Comparison of ENCODE assay signal across 9 cellular contexts in genomic region chr4:186201535-186202230, GRCh38. TPM values are rescaled to one million over a fixed set of nuclear protein-coding genes. Genes with fewer than 3 reads are reported as not detected.
DNase-seq lines count a peak whose midpoint lies in the region; ATAC-seq and TF ChIP-seq lines count a peak whose summit lies in the region.
"Had no signal": no experiment of that assay in that cellular context is flagged by ENCODE, and none has a peak within 500 bp of the region (broad histone marks: within the 10 kb centered on the region; RNA-seq: fewer than 3 reads in every experiment).

No MANE protein-coding gene starts in this region.

- no peaks in the 10 kb centered on the region for H3K27me3 ChIP-seq in thoracic aorta (replicated peaks; ENCODE audit: insufficient read depth)

- CTCF ChIA-PET in activated B cell treated with CpG ODN at 0.5 μM for 24 hours (lab: Charles Lee) = interaction anchor here (0.9 to 1.3 kb wide), 2 partner anchors 9 to 134 kb away, joined by 3 to 8 read pairs; no protein-coding TSS in a partner anchor

- H3K9me3 Mint-ChIP-seq in activated B cell treated with CpG ODN at 0.5 μM for 24 hours = no peaks in the 10 kb centered on the region

- H3K4me3 Mint-ChIP-seq in activated B cell treated with CpG ODN at 0.5 μM for 24 hours = no peak overlapping the region

- H3K4me1 ChIP-seq in thoracic aorta (ENCODE audit: control insufficient read depth in 1 of 2, low read depth in 2 of 2) = no peaks in the 10 kb centered on the region

- no peak overlapping the region for H3K27ac ChIP-seq in thoracic aorta

- H3K4me3 ChIP-seq in LNCaP clone FGC (ENCODE audit: low read depth, low read length) = no peak overlapping the region
- H3K4me3 ChIP-seq in thoracic aorta = no peak overlapping the region

- in situ Hi-C loops in G401 (cut with HindIII; ENCODE audit: low sequenced_read_pairs) = no loop called here

- peak overlapping the region; percentile 33 for H3K27ac Mint-ChIP-seq in activated B cell treated with CpG ODN at 0.5 μM for 24 hours

- peak; percentile 95 for ATAC-seq in GM21786 (IDR thresholded peaks at IDR 0.05; ENCODE audit: unreplicated experiment)
- peak; percentile 91 for ATAC-seq in activated B cell treated with CpG ODN at 0.5 μM for 24 hours (ENCODE audit: low read depth)
- ATAC-seq in thoracic aorta (ENCODE audit: insufficient number of reproducible peaks, low FRiP score, low read depth) = no peak

- H3K36me3 Mint-ChIP-seq in activated B cell treated with CpG ODN at 0.5 μM for 24 hours (ENCODE audit: low read depth) = peaks cover 5% of the 10 kb centered on the region

- POLR2A ChIA-PET in activated B cell treated with CpG ODN at 0.5 μM for 24 hours (lab: Charles Lee) = interaction anchor here (1.0 to 1.3 kb wide), 3 partner anchors 9 to 11 kb away, joined by 3 to 4 read pairs (median 4); no protein-coding TSS in a partner anchor

- intact Hi-C loops in activated B cell treated with CpG ODN at 0.5 μM for 24 hours (cut with micrococcal nuclease) = loop anchor here (1.0 to 5.0 kb wide), 3 partner anchors 9 to 559 kb away; partner anchors contain the start of gene TLR3

- peaks cover 23% of the 10 kb centered on the region for H3K4me1 Mint-ChIP-seq in activated B cell treated with CpG ODN at 0.5 μM for 24 hours

- H3K36me3 ChIP-seq in thoracic aorta = no peaks in the 10 kb centered on the region

- H3K27me3 Mint-ChIP-seq in activated B cell treated with CpG ODN at 0.5 μM for 24 hours = no peaks in the 10 kb centered on the region

- DNase-seq in G401 (ENCODE audit: low spot score) (peak; percentile 39), LNCaP clone FGC (ENCODE audit: low read depth) (peak; percentile 30), activated B cell treated with CpG ODN at 0.5 μM for 24 hours (peak; percentile 32), cerebellar cortex (ENCODE audit: low spot score) (peak; percentile 55), mucosa of gallbladder (ENCODE audit: low spot score) (peak; percentile 20), thoracic aorta (ENCODE audit: low spot score) (no peak), OCI-M2 (lab: John Stamatoyannopoulos, UW; ENCODE audit: unreplicated experiment) (no peak)

- peak; percentile 50 for TF ChIP-seq CTCF in LNCaP clone FGC (IDR thresholded peaks at IDR 0.05; ENCODE audit: control insufficient read depth, extremely low read depth, insufficient read depth)
- no peak for TF ChIP-seq CTCF in activated B cell treated with CpG ODN at 0.5 μM for 24 hours (IDR thresholded peaks at IDR 0.05)
- TF ChIP-seq CTCF in thoracic aorta (IDR thresholded peaks at IDR 0.05) = peak; percentile 68

- H3K9me3 ChIP-seq in thoracic aorta = no peaks in the 10 kb centered on the region

RNA-seq across cellular contexts. Expression of gene CYP4V2, which starts 10.3 kb away (rescaled TPM):
- total RNA-seq in G401 (2014; rRNA removed; shearing (Covaris generic)) = 1.2 and 2.7 TPM in 2 replicates
- total RNA-seq in activated B cell treated with CpG ODN at 0.5 μM for 24 hours (7.7 and 9.5 TPM in 2 replicates), mucosa of gallbladder (96.4 TPM), thoracic aorta (10 to 100 TPM; 41.8 to 61.2 TPM)

RNA-seq across cellular contexts. Expression of gene KLKB1, which starts 25.6 kb away (rescaled TPM):
- total RNA-seq in G401 (2014; rRNA removed; shearing (Covaris generic)) = not detected in 2 replicates
- total RNA-seq in activated B cell treated with CpG ODN at 0.5 μM for 24 hours = 0.16 TPM in 1 of 2 replicates, not detected in the other
- 3.7 TPM for total RNA-seq in mucosa of gallbladder
- 1 to 10 TPM; 1.6 to 2.6 TPM for total RNA-seq in thoracic aorta
- total RNA-seq: activated CD8-positive, alpha-beta memory T cell treated with anti-CD3 and anti-CD28 coated beads for 36 hours had no signal

Comparison
In these comparisons a context has a peak if more than half of its experiments do, and no peak if none do; other contexts are left out.
1. DNase-seq: peak in G401 (single experiment), LNCaP clone FGC (single experiment), activated B cell treated with CpG ODN at 0.5 μM for 24 hours (single experiment), cerebellar cortex (single experiment) and mucosa of gallbladder (single experiment); none in thoracic aorta (single experiment) and OCI-M2 (single experiment).